In genomic region chr4:152024881-152025280, GRCh38 we compare ENCODE assay signal across 16 cellular contexts.
DNase-seq lines count a peak whose midpoint lies in the region; ATAC-seq and TF ChIP-seq lines count a peak whose summit lies in the region.
"Had no signal": no experiment of that assay in that cellular context is flagged by ENCODE, and none has a peak within 500 bp of the region (broad histone marks: within the 10 kb centered on the region; RNA-seq: fewer than 3 reads in every experiment).

No MANE protein-coding gene starts in this region.

- peaks cover 11% of the 10 kb centered on the region for H3K9me3 Mint-ChIP-seq in activated naive CD4-positive, alpha-beta T cell treated with anti-CD3 and anti-CD28 coated beads, Interleukin-2, amount 10 ng/mL, durations not matched to agents 7 days and 5 days
- H3K9me3 Mint-ChIP-seq in activated naive CD4-positive, alpha-beta T cell treated with anti-CD3 and anti-CD28 coated beads for 36 hours: no peaks in the 10 kb centered on the region
- peaks cover 0 to 2% of the 10 kb centered on the region in 2 donors for H3K9me3 Mint-ChIP-seq in effector memory CD8-positive, alpha-beta T cell
- H3K9me3 Mint-ChIP-seq: GM23338 had no signal

- peak; percentile 49 for ATAC-seq in effector memory CD8-positive, alpha-beta T cell (replicated peaks)
- ATAC-seq: GM12878, GM23338, HCT116, Right ventricle myocardium inferior had no signal

- CTCF ChIA-PET in activated naive CD4-positive, alpha-beta T cell treated with anti-CD3 and anti-CD28 coated beads, Interleukin-2, amount 10 ng/mL, durations not matched to agents 7 days and 5 days (lab: Charles Lee): no interaction called here
- CTCF ChIA-PET in activated naive CD4-positive, alpha-beta T cell treated with anti-CD3 and anti-CD28 coated beads for 36 hours (lab: Charles Lee): no interaction called here

- H3K4me1 ChIP-seq in Loucy (ENCODE audit: insufficient read depth, low read length, poor library complexity, severe bottlenecking): peaks cover 21% of the 10 kb centered on the region
- H3K4me1 ChIP-seq in stomach: no peaks in the 10 kb centered on the region
- H3K4me1 ChIP-seq: Peyer's patch had no signal

- TF ChIP-seq POLR2A in stomach (IDR thresholded peaks at IDR 0.05): no peak

- no peaks in the 10 kb centered on the region for H3K4me1 Mint-ChIP-seq in activated naive CD4-positive, alpha-beta T cell treated with anti-CD3 and anti-CD28 coated beads, Interleukin-2, amount 10 ng/mL, durations not matched to agents 7 days and 5 days
- H3K4me1 Mint-ChIP-seq in activated naive CD4-positive, alpha-beta T cell treated with anti-CD3 and anti-CD28 coated beads for 36 hours (ENCODE audit: low read depth): peaks cover 3% of the 10 kb centered on the region
- H3K4me1 Mint-ChIP-seq in effector memory CD8-positive, alpha-beta T cell (ENCODE audit: low read depth in 2 of 2): peaks cover 3% of the 10 kb centered on the region in 2 donors

- peak; percentile 34 for DNase-seq in activated naive CD4-positive, alpha-beta T cell treated with anti-CD3 and anti-CD28 coated beads, Interleukin-2, amount 10 ng/mL, durations not matched to agents 7 days and 5 days
- no peak for DNase-seq in activated naive CD4-positive, alpha-beta T cell treated with anti-CD3 and anti-CD28 coated beads for 36 hours
- no peak for DNase-seq in effector memory CD8-positive, alpha-beta T cell
- no peak for DNase-seq in stimulated activated CD4-positive, alpha-beta T cell treated with anti-CD3 and anti-CD28 coated beads, Interleukin-2, amount 100 ng/mL, for 24 hours
- DNase-seq in OCI-M1 (lab: John Stamatoyannopoulos, UW) (no peak), stomach (no peak)
- DNase-seq: DMS79 treated with DMSO at 0.1 percent for 48 hours, NCI-H2029, NCI-H2171 treated with DMSO at 0.1 percent for 48 hours, Peyer's patch had no signal

- no peaks in the 10 kb centered on the region for H3K9me2 ChIP-seq in Loucy (replicated peaks; ENCODE audit: low read depth, low read length)

- no peaks in the 10 kb centered on the region for H3K79me2 ChIP-seq in Loucy (ENCODE audit: insufficient read depth, low read length)

- H3K36me3 Mint-ChIP-seq in activated naive CD4-positive, alpha-beta T cell treated with anti-CD3 and anti-CD28 coated beads, Interleukin-2, amount 10 ng/mL, durations not matched to agents 7 days and 5 days: peaks cover 7% of the 10 kb centered on the region
- H3K36me3 Mint-ChIP-seq in activated naive CD4-positive, alpha-beta T cell treated with anti-CD3 and anti-CD28 coated beads for 36 hours (ENCODE audit: low read depth): no peaks in the 10 kb centered on the region
- peaks cover 3% of the 10 kb centered on the region for H3K36me3 Mint-ChIP-seq in effector memory CD8-positive, alpha-beta T cell (ENCODE audit: insufficient read depth)

- H2AFZ ChIP-seq in Loucy (ENCODE audit: low read length): no peak overlapping the region

- peak overlapping the region; percentile 15 for H3K9ac ChIP-seq in Loucy (ENCODE audit: low read depth, low read length, poor library complexity, severe bottlenecking)

- H3K4me2 ChIP-seq in Loucy (ENCODE audit: low read depth, low read length, poor library complexity, severe bottlenecking): peak overlapping the region; percentile 40
- H3K4me2 ChIP-seq: GM23338 had no signal

- no peak for TF ChIP-seq CTCF in Loucy (conservative IDR thresholded peaks at IDR 0.05; ENCODE audit: low read length)
- no peak for TF ChIP-seq CTCF in stomach (IDR thresholded peaks at IDR 0.05)

- H3K27ac ChIP-seq in stomach: no peak overlapping the region
- H3K27ac ChIP-seq: HL-60, Peyer's patch had no signal

- H3K4me3 ChIP-seq in Loucy (ENCODE audit: low read length, poor library complexity, severe bottlenecking): no peak overlapping the region
- no peak overlapping the region for H3K4me3 ChIP-seq in stomach
- H3K4me3 ChIP-seq: GM12878, GM23338, Peyer's patch had no signal

- intact Hi-C loops in activated naive CD4-positive, alpha-beta T cell treated with anti-CD3 and anti-CD28 coated beads for 36 hours (cut with micrococcal nuclease): no loop called here
- intact Hi-C loops in stomach (cut with DNase I; ENCODE audit: low total_unique reads): no loop called here

- no peak for TF ChIP-seq EP300 in stomach (IDR thresholded peaks at IDR 0.05)

- no peaks in the 10 kb centered on the region for H3K36me3 ChIP-seq in Loucy (ENCODE audit: insufficient read depth, low read length)
- H3K36me3 ChIP-seq in stomach: no peaks in the 10 kb centered on the region
- H3K36me3 ChIP-seq: Peyer's patch had no signal

- H3K27me3 ChIP-seq in Loucy (ENCODE audit: insufficient read depth, low read length, poor library complexity, severe bottlenecking) (no peaks in the 10 kb centered on the region), stomach (no peaks in the 10 kb centered on the region)
- H3K27me3 ChIP-seq: Peyer's patch had no signal

- peaks cover 4% of the 10 kb centered on the region for H3K27me3 Mint-ChIP-seq in activated naive CD4-positive, alpha-beta T cell treated with anti-CD3 and anti-CD28 coated beads, Interleukin-2, amount 10 ng/mL, durations not matched to agents 7 days and 5 days
- H3K27me3 Mint-ChIP-seq in activated naive CD4-positive, alpha-beta T cell treated with anti-CD3 and anti-CD28 coated beads for 36 hours (ENCODE audit: low read depth): no peaks in the 10 kb centered on the region
- no peaks in the 10 kb centered on the region for H3K27me3 Mint-ChIP-seq in effector memory CD8-positive, alpha-beta T cell

- no peaks in the 10 kb centered on the region for H3F3A ChIP-seq in Loucy (ENCODE audit: low read depth)

- H4K20me1 ChIP-seq in Loucy (ENCODE audit: insufficient read depth, low read length, poor library complexity, severe bottlenecking): no peaks in the 10 kb centered on the region

- no peak overlapping the region for H3K4me3 Mint-ChIP-seq in activated naive CD4-positive, alpha-beta T cell treated with anti-CD3 and anti-CD28 coated beads, Interleukin-2, amount 10 ng/mL, durations not matched to agents 7 days and 5 days
- no peak overlapping the region for H3K4me3 Mint-ChIP-seq in activated naive CD4-positive, alpha-beta T cell treated with anti-CD3 and anti-CD28 coated beads for 36 hours
- no peak overlapping the region for H3K4me3 Mint-ChIP-seq in effector memory CD8-positive, alpha-beta T cell
- H3K4me3 Mint-ChIP-seq: GM23338 had no signal

- H3K9me3 ChIP-seq in Loucy (ENCODE audit: insufficient read depth, low read depth, low read length) (no peaks in the 10 kb centered on the region), stomach (no peaks in the 10 kb centered on the region)
- H3K9me3 ChIP-seq: Peyer's patch had no signal

- H3K27ac Mint-ChIP-seq in activated naive CD4-positive, alpha-beta T cell treated with anti-CD3 and anti-CD28 coated beads, Interleukin-2, amount 10 ng/mL, durations not matched to agents 7 days and 5 days: peak overlapping the region; percentile 77
- no peak overlapping the region for H3K27ac Mint-ChIP-seq in activated naive CD4-positive, alpha-beta T cell treated with anti-CD3 and anti-CD28 coated beads for 36 hours
- no peak overlapping the region for H3K27ac Mint-ChIP-seq in effector memory CD8-positive, alpha-beta T cell
- H3K27ac Mint-ChIP-seq: GM23338 had no signal
